ENCODE assay signal across 1 cellular context in genomic region chr16:87778830-87779579, GRCh38.
TF ChIP-seq lines count a peak whose summit lies in the region.

No MANE protein-coding gene starts in this region.

TF ChIP-seq in WTC11, 78 proteins besides CTCF, POLR2A, EP300 and RAD21 (continued from another document):
- TF ChIP-seq, protein P1, sequence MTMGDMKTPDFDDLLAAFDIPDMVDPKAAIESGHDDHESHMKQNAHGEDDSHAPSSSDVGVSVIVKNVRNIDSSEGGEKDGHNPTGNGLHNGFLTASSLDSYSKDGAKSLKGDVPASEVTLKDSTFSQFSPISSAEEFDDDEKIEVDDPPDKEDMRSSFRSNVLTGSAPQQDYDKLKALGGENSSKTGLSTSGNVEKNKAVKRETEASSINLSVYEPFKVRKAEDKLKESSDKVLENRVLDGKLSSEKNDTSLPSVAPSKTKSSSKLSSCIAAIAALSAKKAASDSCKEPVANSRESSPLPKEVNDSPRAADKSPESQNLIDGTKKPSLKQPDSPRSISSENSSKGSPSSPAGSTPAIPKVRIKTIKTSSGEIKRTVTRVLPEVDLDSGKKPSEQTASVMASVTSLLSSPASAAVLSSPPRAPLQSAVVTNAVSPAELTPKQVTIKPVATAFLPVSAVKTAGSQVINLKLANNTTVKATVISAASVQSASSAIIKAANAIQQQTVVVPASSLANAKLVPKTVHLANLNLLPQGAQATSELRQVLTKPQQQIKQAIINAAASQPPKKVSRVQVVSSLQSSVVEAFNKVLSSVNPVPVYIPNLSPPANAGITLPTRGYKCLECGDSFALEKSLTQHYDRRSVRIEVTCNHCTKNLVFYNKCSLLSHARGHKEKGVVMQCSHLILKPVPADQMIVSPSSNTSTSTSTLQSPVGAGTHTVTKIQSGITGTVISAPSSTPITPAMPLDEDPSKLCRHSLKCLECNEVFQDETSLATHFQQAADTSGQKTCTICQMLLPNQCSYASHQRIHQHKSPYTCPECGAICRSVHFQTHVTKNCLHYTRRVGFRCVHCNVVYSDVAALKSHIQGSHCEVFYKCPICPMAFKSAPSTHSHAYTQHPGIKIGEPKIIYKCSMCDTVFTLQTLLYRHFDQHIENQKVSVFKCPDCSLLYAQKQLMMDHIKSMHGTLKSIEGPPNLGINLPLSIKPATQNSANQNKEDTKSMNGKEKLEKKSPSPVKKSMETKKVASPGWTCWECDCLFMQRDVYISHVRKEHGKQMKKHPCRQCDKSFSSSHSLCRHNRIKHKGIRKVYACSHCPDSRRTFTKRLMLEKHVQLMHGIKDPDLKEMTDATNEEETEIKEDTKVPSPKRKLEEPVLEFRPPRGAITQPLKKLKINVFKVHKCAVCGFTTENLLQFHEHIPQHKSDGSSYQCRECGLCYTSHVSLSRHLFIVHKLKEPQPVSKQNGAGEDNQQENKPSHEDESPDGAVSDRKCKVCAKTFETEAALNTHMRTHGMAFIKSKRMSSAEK (CRISPR knock-in tag; IDR thresholded peaks at IDR 0.05; ENCODE audit: borderline replicate concordance) = peak; percentile 30; the same call in 1 of the 2 replicates
- TF ChIP-seq FOXK1 (CRISPR knock-in tag; IDR thresholded peaks at IDR 0.05) (peak; percentile 62; the same call in 1 of the 2 replicates), ZNF219 (CRISPR knock-in tag; IDR thresholded peaks at IDR 0.05; ENCODE audit: borderline replicate concordance) (no peak), FOXP1 (CRISPR knock-in tag; IDR thresholded peaks at IDR 0.05; ENCODE audit: borderline replicate concordance) (peak; percentile 68; the same call in 1 of the 2 replicates), ETV6 (CRISPR knock-in tag; IDR thresholded peaks at IDR 0.05) (peak; percentile 93; the same call in 1 of the 2 replicates), SP1 (CRISPR knock-in tag; conservative IDR thresholded peaks at IDR 0.05) (peak; percentile 78), ELF4 (CRISPR knock-in tag; IDR thresholded peaks at IDR 0.05; ENCODE audit: low read depth) (no peak), CREB1 (CRISPR knock-in tag; IDR thresholded peaks at IDR 0.05) (0 out of 2 replicates have a peak, but pooled peaks have one; percentile 42), FOXP4 (CRISPR knock-in tag; IDR thresholded peaks at IDR 0.05) (0 out of 2 replicates have a peak, but pooled peaks have one; percentile 56), SMAD3 (CRISPR knock-in tag; IDR thresholded peaks at IDR 0.05; ENCODE audit: borderline replicate concordance) (0 out of 2 replicates have a peak, but pooled peaks have one; percentile 53), GTF2I (CRISPR knock-in tag; conservative IDR thresholded peaks at IDR 0.05) (no peak), TEAD4 (CRISPR knock-in tag; IDR thresholded peaks at IDR 0.05) (peak; percentile 70; the same call in 1 of the 2 replicates), ATF3 (CRISPR knock-in tag; conservative IDR thresholded peaks at IDR 0.05) (peak; percentile 100), ZNF232 (CRISPR knock-in tag; IDR thresholded peaks at IDR 0.05) (0 out of 2 replicates have a peak, but pooled peaks have one; percentile 29), TEAD1 (CRISPR knock-in tag; IDR thresholded peaks at IDR 0.05) (peak; percentile 96), CBFB (CRISPR knock-in tag; IDR thresholded peaks at IDR 0.05; ENCODE audit: low read depth) (no peak), ERG (CRISPR knock-in tag; IDR thresholded peaks at IDR 0.05) (no peak; the same call in 1 of the 2 replicates)
- TF ChIP-seq, protein P2, sequence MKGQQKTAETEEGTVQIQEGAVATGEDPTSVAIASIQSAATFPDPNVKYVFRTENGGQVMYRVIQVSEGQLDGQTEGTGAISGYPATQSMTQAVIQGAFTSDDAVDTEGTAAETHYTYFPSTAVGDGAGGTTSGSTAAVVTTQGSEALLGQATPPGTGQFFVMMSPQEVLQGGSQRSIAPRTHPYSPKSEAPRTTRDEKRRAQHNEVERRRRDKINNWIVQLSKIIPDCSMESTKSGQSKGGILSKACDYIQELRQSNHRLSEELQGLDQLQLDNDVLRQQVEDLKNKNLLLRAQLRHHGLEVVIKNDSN (CRISPR knock-in tag; IDR thresholded peaks at IDR 0.05) = peak; percentile 45; the same call in 1 of the 2 replicates
